In the genomic region with DNA sequence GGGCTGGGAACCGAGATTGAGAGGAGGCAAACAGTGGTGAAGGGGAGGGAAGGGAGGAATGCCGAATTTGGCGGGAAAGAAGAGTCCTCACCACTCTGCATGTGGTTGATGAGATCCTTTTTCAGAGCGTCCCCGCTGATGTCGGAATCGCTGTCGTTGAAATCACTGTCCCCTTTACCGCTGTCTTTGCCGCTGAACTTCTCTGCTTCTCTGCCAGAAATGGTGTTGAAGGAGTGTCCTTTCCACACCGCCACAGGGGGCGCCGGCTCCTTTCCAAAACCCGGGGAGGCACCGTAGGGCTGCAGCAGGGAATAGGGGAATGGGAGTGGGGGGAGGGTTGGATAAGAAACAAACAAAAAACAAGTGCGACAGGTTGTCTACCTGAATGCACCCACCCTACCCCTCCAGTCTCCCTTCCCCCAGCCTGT, we compare ENCODE assay signal across 13 cellular contexts. TPM values are rescaled to one million over a fixed set of nuclear protein-coding genes. Genes with fewer than 3 reads are reported as not detected.
DNase-seq lines count a peak whose midpoint lies in the region; ATAC-seq, FAIRE-seq and TF ChIP-seq lines count a peak whose summit lies in the region.
"Had no signal": no experiment of that assay in that cellular context is flagged by ENCODE, and none has a peak within 500 bp of the region (broad histone marks: within the 10 kb centered on the region; RNA-seq: fewer than 3 reads in every experiment).

No MANE protein-coding gene starts in this region.

- intact Hi-C loops in A673 (cut with micrococcal nuclease; ENCODE audit: unreplicated experiment), result loop anchor here (5.0 kb wide), 3 partner anchors 193 to 357 kb away; partner anchors contain the start of gene SUGT1
- intact Hi-C loops in HepG2 (cut with micrococcal nuclease; ENCODE audit: unreplicated experiment), result no loop called here

- no peak overlapping the region for H3K4me2 ChIP-seq in HepG2 (ENCODE audit: low read depth, low read length)

- no peaks in the 10 kb centered on the region for H4K20me1 ChIP-seq in HepG2 (ENCODE audit: insufficient read depth, low read length)

- CTCF ChIA-PET in A673 (lab: Charles Lee) (interaction anchor here (0.9 to 2.3 kb wide), 3 partner anchors 123 to 353 kb away, joined by 3 to 8 read pairs (median 4); no protein-coding TSS in a partner anchor), HepG2 (lab: Yijun Ruan, JAX; ENCODE audit: low intra/inter-chr PET ratio, low total read pairs) (no interaction called here)
- CTCF ChIA-PET in activated CD8-positive, alpha-beta memory T cell treated with anti-CD3 and anti-CD28 coated beads, Interleukin-2, amount 10 ng/mL, durations not matched to agents 7 days and 5 days (lab: Charles Lee), result interaction anchor here (0.9 kb wide), 1 partner anchor 192 kb away, joined by 3 read pairs; the partner anchor contains the start of gene SUGT1

- H3K9ac ChIP-seq in HepG2 (ENCODE audit: insufficient read depth, low read depth, low read length), result no peak overlapping the region

- DNase-seq in A673 (ENCODE audit: low spot score) (peak; percentile 51), DMS53 (lab: John Stamatoyannopoulos, UW) (peak; percentile 66), SKM-1 (lab: John Stamatoyannopoulos, UW; ENCODE audit: unreplicated experiment) (peak; percentile 42), HepG2 (ENCODE audit: low spot score) (no peak), NCI-H2029 (lab: John Stamatoyannopoulos, UW) (no peak)
- no peak for DNase-seq in activated CD8-positive, alpha-beta memory T cell treated with anti-CD3 and anti-CD28 coated beads, Interleukin-2, amount 10 ng/mL, durations not matched to agents 7 days and 5 days
- DNase-seq: immature natural killer cell, MM.1S, sigmoid colon had no signal

- peak; percentile 41 for TF ChIP-seq CTCF in A673 (conservative IDR thresholded peaks at IDR 0.05; ENCODE audit: low read depth, low read length)
- TF ChIP-seq CTCF in HepG2 (CRISPR knock-in tag; IDR thresholded peaks at IDR 0.05), result no peak

- TF ChIP-seq RAD21 in HepG2 (CRISPR knock-in tag; IDR thresholded peaks at IDR 0.05), result no peak

- no peak for TF ChIP-seq POLR2A in HepG2 (IDR thresholded peaks at IDR 0.05; ENCODE audit: insufficient read depth in 1 of 2, low read depth in 2 of 2, low read length in 2 of 2)

- H3K27ac ChIP-seq in A673 (ENCODE audit: low read depth, low read length, poor library complexity, severe bottlenecking), result no peak overlapping the region
- no peak overlapping the region for H3K27ac ChIP-seq in HepG2 (ENCODE audit: extremely low read length, insufficient read depth, low read length)
- H3K27ac ChIP-seq: colonic mucosa, sigmoid colon had no signal

- peak overlapping the region; percentile 28 for H3K4me3 ChIP-seq in A673 (ENCODE audit: low read depth, low read length, poor library complexity, severe bottlenecking)
- H3K4me3 ChIP-seq in iPS-18c (ENCODE audit: insufficient read depth, low read depth, low read length), result 0 out of 2 replicates have a peak overlapping the region, but pooled peaks have one; percentile 21
- H3K4me3 ChIP-seq in HepG2 (replicated peaks in 1 of 3; ENCODE audit: insufficient read depth in 1 of 3, low read depth in 2 of 3, low read length in 3 of 3), result no peak overlapping the region
- H3K4me3 ChIP-seq: colonic mucosa had no signal

- POLR2A ChIA-PET in A673 (lab: Charles Lee; ENCODE audit: low non-redundant PET), result no interaction called here
- POLR2A ChIA-PET in HepG2 (lab: Yijun Ruan, JAX), result no interaction called here

- no peaks in the 10 kb centered on the region for H3K36me3 ChIP-seq in A673 (ENCODE audit: insufficient read depth, low read length, poor library complexity, severe bottlenecking)
- no peaks in the 10 kb centered on the region for H3K36me3 ChIP-seq in HepG2 (replicated peaks in 1 of 2; ENCODE audit: control insufficient read depth in 1 of 2, insufficient read depth in 2 of 2, low read length in 2 of 2)
- H3K36me3 ChIP-seq: colonic mucosa, sigmoid colon had no signal

- no peaks in the 10 kb centered on the region for H3K79me2 ChIP-seq in HepG2 (ENCODE audit: insufficient read depth, low read length)

- in situ Hi-C loops in HepG2 (cut with HindIII; ENCODE audit: extremely low pct_ligation_motif_present, low pct_unique_long_range_greater_than_20kb), result no loop called here

- peaks cover 69% of the 10 kb centered on the region for H3K27me3 Mint-ChIP-seq in activated CD8-positive, alpha-beta memory T cell treated with anti-CD3 and anti-CD28 coated beads, Interleukin-2, amount 10 ng/mL, durations not matched to agents 7 days and 5 days

- peaks cover 8% of the 10 kb centered on the region for H3K4me1 Mint-ChIP-seq in activated CD8-positive, alpha-beta memory T cell treated with anti-CD3 and anti-CD28 coated beads, Interleukin-2, amount 10 ng/mL, durations not matched to agents 7 days and 5 days

- 83% methylated on average over 16 of the region's 16 CpGs for WGBS in HepG2 (ENCODE audit: low lambda C conversion rate)

- no peak overlapping the region for H3K4me3 Mint-ChIP-seq in activated CD8-positive, alpha-beta memory T cell treated with anti-CD3 and anti-CD28 coated beads, Interleukin-2, amount 10 ng/mL, durations not matched to agents 7 days and 5 days
- H3K4me3 Mint-ChIP-seq: stimulated activated memory B cell treated with anti-CD40 and anti-IgM and Interleukin-4, amounts not matched to agents 10 μg/mL and 1 μg/mL and 100 μg/mL, for 72 hours had no signal

- H3K9me3 Mint-ChIP-seq in activated CD8-positive, alpha-beta memory T cell treated with anti-CD3 and anti-CD28 coated beads, Interleukin-2, amount 10 ng/mL, durations not matched to agents 7 days and 5 days (ENCODE audit: low read depth), result no peaks in the 10 kb centered on the region

- no peak for TF ChIP-seq EP300 in HepG2 (IDR thresholded peaks at IDR 0.05; ENCODE audit: low read depth in 2 of 2, low read length in 2 of 2)
- no peak for TF ChIP-seq EP300 in HepG2 (CRISPR knock-in tag; IDR thresholded peaks at IDR 0.05; ENCODE audit: borderline replicate concordance)

- FAIRE-seq in HepG2 (lab: Jason Lieb, UNC), result no peak

- ATAC-seq in activated CD4-positive, CD25-positive, alpha-beta regulatory T cell treated with anti-CD3 and anti-CD28 coated beads, Interleukin-2, amount 50 U/mL, for 24 hours, result no peak
- no peak for ATAC-seq in HepG2
- no peak for ATAC-seq in activated CD8-positive, alpha-beta memory T cell treated with anti-CD3 and anti-CD28 coated beads, Interleukin-2, amount 10 ng/mL, durations not matched to agents 7 days and 5 days
- ATAC-seq: stimulated activated memory B cell treated with anti-CD40 and anti-IgM and Interleukin-4, amounts not matched to agents 10 μg/mL and 1 μg/mL and 100 μg/mL, for 72 hours had no signal

- H3K9me3 ChIP-seq in A673 (ENCODE audit: low read depth, low read length, poor library complexity, severe bottlenecking), result no peaks in the 10 kb centered on the region
- H3K9me3 ChIP-seq in iPS-18c (ENCODE audit: control insufficient read depth, insufficient read depth, low read length), result peaks cover 5% of the 10 kb centered on the region
- no peaks in the 10 kb centered on the region for H3K9me3 ChIP-seq in HepG2 (ENCODE audit: low read length)
- H3K9me3 ChIP-seq: colonic mucosa, sigmoid colon had no signal

- H3K27ac Mint-ChIP-seq in activated CD8-positive, alpha-beta memory T cell treated with anti-CD3 and anti-CD28 coated beads, Interleukin-2, amount 10 ng/mL, durations not matched to agents 7 days and 5 days, result no peak overlapping the region
- H3K27ac Mint-ChIP-seq: immature natural killer cell; stimulated activated memory B cell treated with anti-CD40 and anti-IgM and Interleukin-4, amounts not matched to agents 10 μg/mL and 1 μg/mL and 100 μg/mL, for 72 hours had no signal

- no peak overlapping the region for H2AFZ ChIP-seq in HepG2 (ENCODE audit: low read length)

- BruUV-seq in A673 (replicated peaks; lab: Mats Ljungman, UMichigan) (no TSS peak), HepG2 (replicated peaks; lab: Mats Ljungman, UMichigan) (no TSS peak)

- H3K4me1 ChIP-seq in A673 (ENCODE audit: insufficient read depth, low read length, poor library complexity, severe bottlenecking) (peaks cover 35% of the 10 kb centered on the region), HepG2 (ENCODE audit: insufficient read depth, low read length) (peaks cover 12% of the 10 kb centered on the region)

- peaks cover 68% of the 10 kb centered on the region for H3K27me3 ChIP-seq in A673 (replicated peaks; ENCODE audit: insufficient read depth, low read depth, low read length, poor library complexity)
- H3K27me3 ChIP-seq in HepG2 (ENCODE audit: control insufficient read depth in 1 of 2, insufficient read depth in 2 of 2, low read length in 2 of 2), result no peaks in the 10 kb centered on the region; a peak in 1 of 5 replicates

- no peaks in the 10 kb centered on the region for H3K36me3 Mint-ChIP-seq in activated CD8-positive, alpha-beta memory T cell treated with anti-CD3 and anti-CD28 coated beads, Interleukin-2, amount 10 ng/mL, durations not matched to agents 7 days and 5 days

TF ChIP-seq in HepG2, 621 proteins besides CTCF, POLR2A, EP300 and RAD21 (continues in another document):
- TF ChIP-seq FLYWCH1 (CRISPR knock-in tag; IDR thresholded peaks at IDR 0.05), result no peak

RNA-seq across cellular contexts. Expression of gene PCDH8, which starts 3.1 kb away (rescaled TPM):
- total RNA-seq in A673 (2021) (4.3 and 4.8 TPM in 2 replicates), HepG2 (2016; rRNA removed; fragmentation: Illumina TruSeq; extraction: Trizol) (not detected in 2 replicates)
- not detected in 2 replicates for total RNA-seq in HepG2 (2016; cell fraction: cytosol; rRNA removed; fragmentation: Illumina TruSeq; extraction: Trizol; ENCODE audit: low read depth)
- total RNA-seq in HepG2 (2016; cell fraction: insoluble cytoplasmic fraction; rRNA removed; fragmentation: Illumina TruSeq; extraction: Trizol), result not detected in 2 replicates
- total RNA-seq in HepG2 (2016; cell fraction: membrane; rRNA removed; fragmentation: Illumina TruSeq; extraction: Trizol), result not detected in 2 replicates
- not detected in 2 replicates for total RNA-seq in HepG2 (2016; cell fraction: nucleus; rRNA removed; fragmentation: Illumina TruSeq; extraction: Trizol)
- polyA plus RNA-seq in HepG2 (2011; rRNA removed), result not detected in 2 replicates
- polyA plus RNA-seq in HepG2 (2011; cell fraction: cytosol; rRNA removed), result not detected in 2 replicates
- polyA plus RNA-seq in HepG2 (2011; cell fraction: nucleus; rRNA removed), result not detected in 2 replicates
- not detected in 2 replicates for polyA plus RNA-seq in HepG2 (2012)
- not detected in 2 replicates for polyA plus RNA-seq in HepG2 (2016; cell fraction: cytosol; fragmentation: Illumina TruSeq; extraction: Trizol; ENCODE audit: low read depth)
- not detected in 2 replicates for polyA plus RNA-seq in HepG2 (2016; cell fraction: insoluble cytoplasmic fraction; fragmentation: Illumina TruSeq; extraction: Trizol; ENCODE audit: low read depth)
- polyA plus RNA-seq in HepG2 (2016; cell fraction: membrane; fragmentation: Illumina TruSeq; extraction: Trizol; ENCODE audit: low read depth), result not detected in 2 replicates
- not detected in 2 replicates for polyA plus RNA-seq in HepG2 (2016; cell fraction: nucleus; fragmentation: Illumina TruSeq; extraction: Trizol; ENCODE audit: insufficient read depth, low read depth)
- polyA minus RNA-seq in HepG2 (2011; rRNA and poly(A)+ RNA removed; ENCODE audit: low replicate concordance), result not detected in 2 replicates
- polyA minus RNA-seq in HepG2 (2011; cell fraction: cytosol; rRNA and poly(A)+ RNA removed), result not detected in 2 replicates
- not detected in 2 replicates for polyA minus RNA-seq in HepG2 (2011; cell fraction: nucleus; rRNA and poly(A)+ RNA removed)
- total RNA-seq in activated CD8-positive, alpha-beta memory T cell treated with anti-CD3 and anti-CD28 coated beads, Interleukin-2, amount 10 ng/mL, durations not matched to agents 7 days and 5 days, result not detected
- polyA plus RNA-seq: immature natural killer cell had no signal

Comparison
In these comparisons a context has a peak if more than half of its experiments do, and no peak if none do; other contexts are left out.
1. DNase-seq: peak in A673 (single experiment), DMS53 (single experiment) and SKM-1 (single experiment); none in HepG2 (single experiment), NCI-H2029 (single experiment) and activated CD8-positive, alpha-beta memory T cell treated with anti-CD3 and anti-CD28 coated beads, Interleukin-2, amount 10 ng/mL, durations not matched to agents 7 days and 5 days (single experiment).
2. H3K4me3 ChIP-seq: peak in A673 (single experiment) and iPS-18c (single experiment); none in HepG2 (0 of 3).